Comparison of ENCODE assay signal across 19 cellular contexts in the genomic region with DNA sequence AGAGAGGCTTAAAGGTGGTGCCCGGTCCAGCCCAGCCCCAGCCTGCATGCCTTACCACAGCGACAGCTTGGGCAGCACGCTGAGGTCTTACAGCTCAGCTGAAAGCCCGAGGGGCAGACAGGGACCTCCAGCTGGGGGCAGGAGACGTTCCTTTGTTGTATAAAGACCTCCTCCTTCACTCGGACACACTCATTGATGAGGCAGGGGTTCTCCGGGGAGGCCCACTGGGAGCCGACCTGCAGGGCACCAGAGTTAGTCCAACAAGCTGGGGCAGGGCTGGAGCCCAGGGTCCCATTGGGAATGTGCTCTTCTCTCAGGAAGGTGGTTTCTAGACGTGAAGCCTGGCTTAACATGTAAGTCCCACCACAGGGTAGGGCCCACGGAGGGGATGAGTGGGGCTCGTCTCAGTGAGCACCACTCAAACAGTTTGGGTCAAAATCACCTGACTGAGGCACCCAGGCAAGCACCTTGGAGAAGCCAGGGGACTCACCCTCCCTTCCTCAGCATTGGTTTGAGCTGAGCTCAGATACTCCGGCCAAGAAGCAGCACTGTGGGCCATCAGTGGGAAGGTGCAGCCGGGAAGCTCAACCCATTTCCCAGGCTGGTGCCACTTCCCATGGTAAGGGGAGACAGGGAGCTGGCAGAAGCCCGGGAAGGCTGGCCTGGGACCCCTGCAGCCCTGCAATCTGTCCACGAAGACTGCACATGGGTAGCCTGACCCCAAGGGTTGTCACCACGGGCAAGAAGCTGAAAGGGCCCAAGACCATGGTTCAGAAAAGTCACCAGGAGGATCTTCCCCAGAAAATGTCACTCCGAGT. TPM values are rescaled to one million over a fixed set of nuclear protein-coding genes. Genes with fewer than 3 reads are reported as not detected.
"Had no signal": no experiment of that assay in that cellular context is flagged by ENCODE, and none has a peak within 500 bp of the region (broad histone marks: within the 10 kb centered on the region; RNA-seq: fewer than 3 reads in every experiment).

No MANE protein-coding gene starts in this region.

- H3K9me3 ChIP-seq: heart left ventricle, pancreas, stomach, thoracic aorta had no signal

- H3K36me3 ChIP-seq: pancreas, stomach, thoracic aorta had no signal

- H3K27ac Mint-ChIP-seq: dendritic cell treated with granulocyte-macrophage colony-stimulating factor and Interleukin-4, amounts not matched to agents 40 ng/mL and 50 ng/mL, for 4 days; progenitor cell of endocrine pancreas had no signal

- H3K4me3 ChIP-seq: heart left ventricle, pancreas, stomach, thoracic aorta had no signal

- H3K27ac ChIP-seq: heart left ventricle, pancreas, stomach, thoracic aorta had no signal

- H3K9me3 Mint-ChIP-seq: dendritic cell treated with granulocyte-macrophage colony-stimulating factor and Interleukin-4, amounts not matched to agents 40 ng/mL and 50 ng/mL, for 4 days; naive thymus-derived CD4-positive, alpha-beta T cell; neural crest cell had no signal

- DNase-seq: erythroblast; foreskin melanocyte; heart left ventricle; hippocampal formation; kidney glomerular epithelial cell; naive thymus-derived CD4-positive, alpha-beta T cell; occipital lobe; pancreas; right cardiac atrium; small intestine; stimulated activated CD4-positive, alpha-beta T cell treated with anti-CD3 and anti-CD28 coated beads, Interleukin-12 subunit alpha, Interleukin-12 subunit beta, amount 100 ng/mL, for 4 hours; stimulated activated naive CD4-positive, alpha-beta T cell; stomach; substantia nigra; trophoblast cell had no signal

- H3K4me3 Mint-ChIP-seq: dendritic cell treated with granulocyte-macrophage colony-stimulating factor and Interleukin-4, amounts not matched to agents 40 ng/mL and 50 ng/mL, for 4 days; naive thymus-derived CD4-positive, alpha-beta T cell; neural crest cell had no signal

- H3K36me3 Mint-ChIP-seq: naive thymus-derived CD4-positive, alpha-beta T cell had no signal

- H3K27me3 ChIP-seq: pancreas had no signal

- H3K4me1 ChIP-seq: pancreas, stomach had no signal

RNA-seq across cellular contexts. Expression of a gene that starts 24.3 kb away (rescaled TPM):
- total RNA-seq: naive thymus-derived CD4-positive, alpha-beta T cell had no signal
- polyA plus RNA-seq: naive thymus-derived CD4-positive, alpha-beta T cell had no signal
